24 cellular contexts compared by ENCODE assay signal in genomic region chr9:2106666-2107065, GRCh38.
DNase-seq lines count a peak whose midpoint lies in the region; ATAC-seq, FAIRE-seq and TF ChIP-seq lines count a peak whose summit lies in the region.
"Had no signal": no experiment of that assay in that cellular context is flagged by ENCODE, and none has a peak within 500 bp of the region (broad histone marks: within the 10 kb centered on the region; RNA-seq: fewer than 3 reads in every experiment).

No MANE protein-coding gene starts in this region.

- ATAC-seq in activated CD4-positive, alpha-beta T cell treated with anti-CD3 and anti-CD28 coated beads for 36 hours, result peak; percentile 44
- ATAC-seq: GM12878 had no signal

- DNase-seq in activated CD4-positive, alpha-beta T cell treated with anti-CD3 and anti-CD28 coated beads for 36 hours, result no peak
- no peak for DNase-seq in activated CD4-positive, alpha-beta T cell treated with anti-CD3 and anti-CD28 coated beads, Interleukin-2, amount 10 ng/mL, durations not matched to agents 24 days and 14 days
- DNase-seq in activated naive CD4-positive, alpha-beta T cell treated with anti-CD3 and anti-CD28 coated beads for 36 hours, result no peak
- DNase-seq in activated naive CD4-positive, alpha-beta T cell (lab: John Stamatoyannopoulos, UW), result no peak
- DNase-seq in GM12892 (ENCODE audit: insufficient read length) (no peak), adrenal gland (no peak)
- DNase-seq: BE2C; CD4-positive, alpha-beta T cell; CD8-positive, alpha-beta memory T cell; DMS 273 treated with DMSO at 0.1 percent for 48 hours; DMS79; EL; GDM1; GOT3; HFFc6 had no signal

- intact Hi-C loops in activated CD4-positive, alpha-beta T cell treated with anti-CD3 and anti-CD28 coated beads for 36 hours (cut with DNase I, micrococcal nuclease), result no loop called here
- intact Hi-C loops in activated CD4-positive, alpha-beta T cell treated with anti-CD3 and anti-CD28 coated beads, Interleukin-2, amount 10 ng/mL, durations not matched to agents 24 days and 14 days (cut with micrococcal nuclease), result no loop called here
- intact Hi-C loops in activated naive CD4-positive, alpha-beta T cell treated with anti-CD3 and anti-CD28 coated beads for 36 hours (cut with micrococcal nuclease), result loop anchor here (2.0 kb wide), 2 partner anchors 92 to 230 kb away; partner anchors contain the start of gene SMARCA2
- intact Hi-C loops in adrenal gland (cut with DNase I), result no loop called here

- H3K27ac Mint-ChIP-seq in activated CD4-positive, alpha-beta T cell treated with anti-CD3 and anti-CD28 coated beads for 36 hours, result peak overlapping the region; percentile 15
- H3K27ac Mint-ChIP-seq in activated CD4-positive, alpha-beta T cell treated with anti-CD3 and anti-CD28 coated beads, Interleukin-2, amount 10 ng/mL, durations not matched to agents 24 days and 14 days, result no peak overlapping the region
- H3K27ac Mint-ChIP-seq in activated naive CD4-positive, alpha-beta T cell treated with anti-CD3 and anti-CD28 coated beads for 36 hours, result peak overlapping the region; percentile 75
- H3K27ac Mint-ChIP-seq: CD14-positive monocyte; CD4-positive, alpha-beta T cell; HFFc6 had no signal

- H3K9me3 ChIP-seq in adrenal gland (replicated peaks in 1 of 3), result no peaks in the 10 kb centered on the region
- H3K9me3 ChIP-seq: BE2C; BLaER1 treated with 17β-estradiol and CSF1 and Interleukin-3, amounts not matched to agents 10 nM and 100 nM; HAP-1 had no signal

- peak; percentile 60 for FAIRE-seq in GM12892 (lab: Jason Lieb, UNC)
- FAIRE-seq: A204.1, D721Med, GM12878, GM18507, H54 had no signal

- TF ChIP-seq POLR2A in GM12892 (IDR thresholded peaks at IDR 0.05; ENCODE audit: low read depth, low read length) (no peak), adrenal gland (IDR thresholded peaks at IDR 0.05) (no peak)

- POLR2A ChIA-PET in activated CD4-positive, alpha-beta T cell treated with anti-CD3 and anti-CD28 coated beads for 36 hours (lab: Charles Lee), result no interaction called here

- WGBS in adrenal gland, 4 donors, result 91 to 98% (median 94%) methylated on average over 1 of the region's 1 CpG

- H3K36me3 Mint-ChIP-seq in activated CD4-positive, alpha-beta T cell treated with anti-CD3 and anti-CD28 coated beads for 36 hours (ENCODE audit: low read depth), result peaks cover 47% of the 10 kb centered on the region
- peaks cover 54% of the 10 kb centered on the region for H3K36me3 Mint-ChIP-seq in activated CD4-positive, alpha-beta T cell treated with anti-CD3 and anti-CD28 coated beads, Interleukin-2, amount 10 ng/mL, durations not matched to agents 24 days and 14 days (ENCODE audit: low read depth)
- peaks cover 41% of the 10 kb centered on the region for H3K36me3 Mint-ChIP-seq in activated naive CD4-positive, alpha-beta T cell treated with anti-CD3 and anti-CD28 coated beads for 36 hours (ENCODE audit: low read depth)

- no peak overlapping the region for H3K27ac ChIP-seq in adrenal gland
- H3K27ac ChIP-seq: 22Rv1; BLaER1 treated with 17β-estradiol and CSF1 and Interleukin-3, amounts not matched to agents 10 nM and 100 nM had no signal

- H3K4me3 Mint-ChIP-seq in activated CD4-positive, alpha-beta T cell treated with anti-CD3 and anti-CD28 coated beads for 36 hours, result no peak overlapping the region
- H3K4me3 Mint-ChIP-seq in activated CD4-positive, alpha-beta T cell treated with anti-CD3 and anti-CD28 coated beads, Interleukin-2, amount 10 ng/mL, durations not matched to agents 24 days and 14 days, result no peak overlapping the region
- H3K4me3 Mint-ChIP-seq in activated naive CD4-positive, alpha-beta T cell treated with anti-CD3 and anti-CD28 coated beads for 36 hours, result no peak overlapping the region
- H3K4me3 Mint-ChIP-seq: CD14-positive monocyte; CD4-positive, alpha-beta T cell; CD8-positive, alpha-beta memory T cell; HFFc6 had no signal

- no peak overlapping the region for H3K4me3 ChIP-seq in adrenal gland
- H3K4me3 ChIP-seq: BLaER1 treated with 17β-estradiol and CSF1 and Interleukin-3, amounts not matched to agents 10 nM and 100 nM; GM12878; HAP-1 had no signal

- no peaks in the 10 kb centered on the region for H3K27me3 Mint-ChIP-seq in activated CD4-positive, alpha-beta T cell treated with anti-CD3 and anti-CD28 coated beads for 36 hours
- H3K27me3 Mint-ChIP-seq in activated CD4-positive, alpha-beta T cell treated with anti-CD3 and anti-CD28 coated beads, Interleukin-2, amount 10 ng/mL, durations not matched to agents 24 days and 14 days, result no peaks in the 10 kb centered on the region
- no peaks in the 10 kb centered on the region for H3K27me3 Mint-ChIP-seq in activated naive CD4-positive, alpha-beta T cell treated with anti-CD3 and anti-CD28 coated beads for 36 hours (ENCODE audit: low read depth)
- H3K27me3 Mint-ChIP-seq: CD4-positive, alpha-beta T cell; CD8-positive, alpha-beta memory T cell had no signal

- peaks cover 14% of the 10 kb centered on the region for H3K4me1 Mint-ChIP-seq in activated CD4-positive, alpha-beta T cell treated with anti-CD3 and anti-CD28 coated beads for 36 hours
- peaks cover 6% of the 10 kb centered on the region for H3K4me1 Mint-ChIP-seq in activated CD4-positive, alpha-beta T cell treated with anti-CD3 and anti-CD28 coated beads, Interleukin-2, amount 10 ng/mL, durations not matched to agents 24 days and 14 days
- peaks cover 18% of the 10 kb centered on the region for H3K4me1 Mint-ChIP-seq in activated naive CD4-positive, alpha-beta T cell treated with anti-CD3 and anti-CD28 coated beads for 36 hours (ENCODE audit: low read depth)
- H3K4me1 Mint-ChIP-seq: CD14-positive monocyte had no signal

- TF ChIP-seq CTCF in adrenal gland (IDR thresholded peaks at IDR 0.05), result no peak

- peaks cover 20% of the 10 kb centered on the region in 2 donors for H3K4me1 ChIP-seq in adrenal gland (replicated peaks in 1 of 2)
- H3K4me1 ChIP-seq: BE2C; BLaER1 treated with 17β-estradiol and CSF1 and Interleukin-3, amounts not matched to agents 10 nM and 100 nM had no signal

- no peaks in the 10 kb centered on the region for H3K27me3 ChIP-seq in adrenal gland
- H3K27me3 ChIP-seq: BLaER1 treated with 17β-estradiol and CSF1 and Interleukin-3, amounts not matched to agents 10 nM and 100 nM had no signal

- H3K36me3 ChIP-seq in adrenal gland (replicated peaks in 1 of 2), result peaks cover 0 to 46% of the 10 kb centered on the region in 2 donors
- H3K36me3 ChIP-seq: BE2C, HAP-1 had no signal

- H3K9me3 Mint-ChIP-seq in activated CD4-positive, alpha-beta T cell treated with anti-CD3 and anti-CD28 coated beads for 36 hours (ENCODE audit: low read depth), result no peaks in the 10 kb centered on the region
- no peaks in the 10 kb centered on the region for H3K9me3 Mint-ChIP-seq in activated CD4-positive, alpha-beta T cell treated with anti-CD3 and anti-CD28 coated beads, Interleukin-2, amount 10 ng/mL, durations not matched to agents 24 days and 14 days
- no peaks in the 10 kb centered on the region for H3K9me3 Mint-ChIP-seq in activated naive CD4-positive, alpha-beta T cell treated with anti-CD3 and anti-CD28 coated beads for 36 hours
- H3K9me3 Mint-ChIP-seq: CD14-positive monocyte; CD4-positive, alpha-beta T cell; CD8-positive, alpha-beta memory T cell; HFFc6 had no signal

- CTCF ChIA-PET in activated CD4-positive, alpha-beta T cell treated with anti-CD3 and anti-CD28 coated beads for 36 hours (lab: Charles Lee), result interaction anchor here (1.0 to 1.4 kb wide), 4 partner anchors 14 to 21 kb away, joined by 3 to 7 read pairs (median 4); no protein-coding TSS in a partner anchor
- CTCF ChIA-PET in activated naive CD4-positive, alpha-beta T cell treated with anti-CD3 and anti-CD28 coated beads for 36 hours (lab: Charles Lee), result interaction anchor here (0.6 to 1.0 kb wide), 2 partner anchors 166 to 1212 kb away, joined by 3 read pairs; no protein-coding TSS in a partner anchor
